7 cellular contexts compared by ENCODE assay signal in the genomic region with DNA sequence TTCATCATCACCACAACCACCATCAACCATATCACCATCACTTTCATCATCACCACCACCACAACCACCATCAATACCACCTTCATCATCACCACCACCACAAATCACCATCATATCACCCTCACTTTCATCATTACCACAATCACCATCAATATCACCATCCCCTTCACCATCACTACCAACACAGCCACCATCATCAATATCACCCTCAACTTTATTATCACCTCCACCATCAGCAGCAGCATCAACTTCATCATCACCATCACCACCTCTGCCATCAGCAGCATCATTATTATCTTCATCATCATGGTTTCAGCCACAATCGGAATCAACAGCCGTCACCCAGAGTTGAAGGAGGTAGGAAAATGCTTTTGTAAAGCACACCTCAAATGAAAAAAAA.
"Had no signal": no experiment of that assay in that cellular context is flagged by ENCODE, and none has a peak within 500 bp of the region (broad histone marks: within the 10 kb centered on the region; RNA-seq: fewer than 3 reads in every experiment).

No MANE protein-coding gene starts in this region.

- H2AFZ ChIP-seq: GM23338 had no signal

- H3K4me3 ChIP-seq: GM23338, HAP-1 had no signal

- H3K36me3 ChIP-seq: HAP-1 had no signal

- H3K27ac ChIP-seq: KMS-11 had no signal

- DNase-seq: H7, Karpas-422, KBM-7 had no signal

- H3K4me2 ChIP-seq: GM23338, KMS-11 had no signal

- H3K9ac ChIP-seq: KMS-11 had no signal

- ATAC-seq: GM23338, HCT116 had no signal

- H3K4me1 ChIP-seq: HAP-1 had no signal
